29 cellular contexts compared by ENCODE assay signal in genomic region chr17:62052765-62053338, GRCh38. TPM values are rescaled to one million over a fixed set of nuclear protein-coding genes. Genes with fewer than 3 reads are reported as not detected.
DNase-seq lines count a peak whose midpoint lies in the region; ATAC-seq and TF ChIP-seq lines count a peak whose summit lies in the region.
"Had no signal": no experiment of that assay in that cellular context is flagged by ENCODE, and none has a peak within 500 bp of the region (broad histone marks: within the 10 kb centered on the region; RNA-seq: fewer than 3 reads in every experiment).

No MANE protein-coding gene starts in this region.

- no peak overlapping the region for H3K27ac ChIP-seq in CD8-positive, alpha-beta T cell (ENCODE audit: low read depth, low read length)
- H3K27ac ChIP-seq in liver (ENCODE audit: low read depth in 1 of 2, low read length in 2 of 2) (peak overlapping the region; percentile 13 to 60), A673 (ENCODE audit: low read depth, low read length, poor library complexity, severe bottlenecking) (no peak overlapping the region)
- H3K27ac ChIP-seq: ascending aorta, left lung, parathyroid adenoma, stomach, tibial artery had no signal

- H3K4me3 Mint-ChIP-seq in CD8-positive, alpha-beta T cell, result no peak overlapping the region
- no peak overlapping the region for H3K4me3 Mint-ChIP-seq in central memory CD8-positive, alpha-beta T cell
- H3K4me3 Mint-ChIP-seq: activated CD4-positive, alpha-beta memory T cell treated with anti-CD3 and anti-CD28 coated beads, Interleukin-2, amount 10 ng/mL, durations not matched to agents 7 days and 5 days; CD8-positive, alpha-beta memory T cell; IgD-negative memory B cell had no signal

- peaks cover 64% of the 10 kb centered on the region for H3K4me1 Mint-ChIP-seq in CD8-positive, alpha-beta T cell (ENCODE audit: low read depth)
- H3K4me1 Mint-ChIP-seq in central memory CD8-positive, alpha-beta T cell, result peaks cover 52% of the 10 kb centered on the region

- H3K27me3 Mint-ChIP-seq in CD8-positive, alpha-beta T cell (ENCODE audit: low read depth), result no peaks in the 10 kb centered on the region
- no peaks in the 10 kb centered on the region for H3K27me3 Mint-ChIP-seq in central memory CD8-positive, alpha-beta T cell
- H3K27me3 Mint-ChIP-seq: activated CD4-positive, alpha-beta memory T cell treated with anti-CD3 and anti-CD28 coated beads, Interleukin-2, amount 10 ng/mL, durations not matched to agents 7 days and 5 days; CD8-positive, alpha-beta memory T cell; IgD-negative memory B cell had no signal

- H3K9me3 Mint-ChIP-seq in CD8-positive, alpha-beta T cell, result no peaks in the 10 kb centered on the region
- H3K9me3 Mint-ChIP-seq in central memory CD8-positive, alpha-beta T cell, result no peaks in the 10 kb centered on the region
- H3K9me3 Mint-ChIP-seq: activated CD4-positive, alpha-beta memory T cell treated with anti-CD3 and anti-CD28 coated beads, Interleukin-2, amount 10 ng/mL, durations not matched to agents 7 days and 5 days; CD8-positive, alpha-beta memory T cell; IgD-negative memory B cell had no signal

- H3K27ac Mint-ChIP-seq in CD8-positive, alpha-beta T cell, result peak overlapping the region; percentile 55
- H3K27ac Mint-ChIP-seq in central memory CD8-positive, alpha-beta T cell (ENCODE audit: low read depth), result peak overlapping the region; percentile 71
- H3K27ac Mint-ChIP-seq: activated CD4-positive, alpha-beta memory T cell treated with anti-CD3 and anti-CD28 coated beads, Interleukin-2, amount 10 ng/mL, durations not matched to agents 7 days and 5 days had no signal

- H3K4me3 ChIP-seq in CD8-positive, alpha-beta T cell (ENCODE audit: low read depth, low read length), result no peak overlapping the region
- H3K4me3 ChIP-seq in liver (ENCODE audit: low read depth in 1 of 3, low read length in 3 of 3) (no peak overlapping the region), A673 (ENCODE audit: low read depth, low read length, poor library complexity, severe bottlenecking) (no peak overlapping the region)
- H3K4me3 ChIP-seq: ascending aorta, left lung, stomach, tibial artery had no signal

- H3K4me1 ChIP-seq in CD8-positive, alpha-beta T cell (ENCODE audit: insufficient read depth, low read length), result peaks cover 6% of the 10 kb centered on the region
- H3K4me1 ChIP-seq in liver (ENCODE audit: control insufficient read depth in 4 of 4, insufficient read depth in 4 of 4, low read length in 3 of 4), result peaks cover 7 to 71% (median 55%) of the 10 kb centered on the region in 4 donors
- peaks cover 5% of the 10 kb centered on the region for H3K4me1 ChIP-seq in A673 (ENCODE audit: insufficient read depth, low read length, poor library complexity, severe bottlenecking)
- H3K4me1 ChIP-seq: parathyroid adenoma had no signal

- intact Hi-C loops in CD8-positive, alpha-beta T cell (cut with DNase I, micrococcal nuclease), result loop anchor here in 1 of 2 experiments (1.0 kb wide), 1 partner anchor 9 kb away; no protein-coding TSS in a partner anchor
- intact Hi-C loops in A673 (cut with micrococcal nuclease; ENCODE audit: unreplicated experiment), result no loop called here

- peaks cover 63% of the 10 kb centered on the region for H3K36me3 Mint-ChIP-seq in CD8-positive, alpha-beta T cell
- peaks cover 59% of the 10 kb centered on the region for H3K36me3 Mint-ChIP-seq in central memory CD8-positive, alpha-beta T cell (ENCODE audit: insufficient read depth)

- peaks cover 26% of the 10 kb centered on the region for H3K36me3 ChIP-seq in CD8-positive, alpha-beta T cell (ENCODE audit: insufficient read depth, low read length)
- H3K36me3 ChIP-seq in liver (ENCODE audit: control insufficient read depth in 4 of 4, insufficient read depth in 3 of 4, low read depth in 1 of 4, low read length in 3 of 4), result peaks cover 2 to 10% (median 7%) of the 10 kb centered on the region in 4 donors
- H3K36me3 ChIP-seq in A673 (ENCODE audit: insufficient read depth, low read length, poor library complexity, severe bottlenecking), result peaks cover 50% of the 10 kb centered on the region

- H3K27me3 ChIP-seq in CD8-positive, alpha-beta T cell (ENCODE audit: insufficient read depth, low read length), result no peaks in the 10 kb centered on the region
- H3K27me3 ChIP-seq in liver (ENCODE audit: control insufficient read depth in 4 of 4, insufficient read depth in 4 of 4, low read length in 3 of 4), result no peaks in the 10 kb centered on the region
- no peaks in the 10 kb centered on the region for H3K27me3 ChIP-seq in A673 (replicated peaks; ENCODE audit: insufficient read depth, low read depth, low read length, poor library complexity)
- H3K27me3 ChIP-seq: ascending aorta, left lung, stomach, tibial artery had no signal

- no peaks in the 10 kb centered on the region for H3K9me3 ChIP-seq in CD8-positive, alpha-beta T cell (ENCODE audit: low read length)
- no peaks in the 10 kb centered on the region for H3K9me3 ChIP-seq in liver (ENCODE audit: control insufficient read depth in 4 of 4, low read length in 3 of 4)
- no peaks in the 10 kb centered on the region for H3K9me3 ChIP-seq in A673 (ENCODE audit: low read depth, low read length, poor library complexity, severe bottlenecking)
- H3K9me3 ChIP-seq: ascending aorta, left lung, stomach, tibial artery had no signal

- TF ChIP-seq CTCF in CD8-positive, alpha-beta T cell (IDR thresholded peaks at IDR 0.05), result no peak
- TF ChIP-seq CTCF in liver (IDR thresholded peaks at IDR 0.05; ENCODE audit: low read depth, low read length, missing input control), result no peak
- TF ChIP-seq CTCF in A673 (conservative IDR thresholded peaks at IDR 0.05; ENCODE audit: low read depth, low read length), result no peak

- no TSS peak for BruUV-seq in A673 (replicated peaks; lab: Mats Ljungman, UMichigan)

- peak; percentile 25 to 44 for TF ChIP-seq RAD21 in liver (IDR thresholded peaks at IDR 0.05)

- no peak overlapping the region for H3K9ac ChIP-seq in liver (ENCODE audit: low read depth in 1 of 2, low read length in 2 of 2)
- H3K9ac ChIP-seq: parathyroid adenoma had no signal

- CTCF ChIA-PET in CD8-positive, alpha-beta T cell (lab: Charles Lee), result interaction anchor here (0.6 to 2.1 kb wide), 3 partner anchors 13 to 626 kb away, joined by 3 to 6 read pairs (median 3); no protein-coding TSS in a partner anchor
- CTCF ChIA-PET in A673 (lab: Charles Lee), result no interaction called here

- ATAC-seq in CD8-positive, alpha-beta T cell, result no peak
- no peak for ATAC-seq in central memory CD8-positive, alpha-beta T cell (replicated peaks; ENCODE audit: extremely low read depth, poor library complexity, severe bottlenecking)
- no peak for ATAC-seq in HG03457 (IDR thresholded peaks at IDR 0.05; ENCODE audit: unreplicated experiment)
- ATAC-seq: activated CD4-positive, CD25-positive, alpha-beta regulatory T cell treated with anti-CD3 and anti-CD28 coated beads, Interleukin-2, amount 50 U/mL, for 24 hours; HCT116; left lung; sciatic nerve had no signal

- POLR2A ChIA-PET in CD8-positive, alpha-beta T cell (lab: Charles Lee), result interaction anchor here (1.4 kb wide), 1 partner anchor 11 kb away, joined by 3 read pairs; no protein-coding TSS in a partner anchor
- POLR2A ChIA-PET in A673 (lab: Charles Lee; ENCODE audit: low non-redundant PET), result interaction anchor here (0.6 kb wide), 1 partner anchor 189 kb away, joined by 7 read pairs; no protein-coding TSS in a partner anchor

- in situ Hi-C loops in ACHN (cut with HindIII; ENCODE audit: low pct_ligation_motif_present, low pct_unique_long_range_greater_than_20kb, low sequenced_read_pairs), result no loop called here
- in situ Hi-C loops in KBM-7 (cut with MboI; ENCODE audit: low pct_unique_long_range_greater_than_20kb, low sequenced_read_pairs), result no loop called here

- DNase-seq in ACHN (peak; percentile 13), A673 (ENCODE audit: low spot score) (no peak), KBM-7 (no peak), activated gamma-delta T cell treated with Interleukin-2 at 50 U/mL for 16 hours (no peak)
- no peak for DNase-seq in CD8-positive, alpha-beta T cell
- DNase-seq in central memory CD8-positive, alpha-beta T cell (ENCODE audit: low spot score in 2 of 2), result no peak
- DNase-seq: activated CD4-positive, alpha-beta memory T cell treated with anti-CD3 and anti-CD28 coated beads, Interleukin-2, amount 10 ng/mL, durations not matched to agents 7 days and 5 days; activated naive CD4-positive, alpha-beta T cell treated with anti-CD3 and anti-CD28 coated beads, Interleukin-2, amount 50 U/mL, for 16 hours; activated T-cell treated with anti-CD3 and anti-CD28 coated beads, Interleukin-2, amount 50 U/mL, for 1 hour; CD8-positive, alpha-beta memory T cell; central memory CD4-positive, alpha-beta T cell; DMS53; GDM1; left lung; midbrain; NCI-H146; NCI-H2171 treated with DMSO at 0.1 percent for 48 hours; NCI-H524; stimulated activated CD4-positive, alpha-beta T cell treated with anti-CD3 and anti-CD28 coated beads, Interleukin-15, amount 100 ng/mL, for 24 hours; stomach; tibial artery had no signal

- WGBS in liver, result 29% methylated on average over 2 of the region's 2 CpGs

TF ChIP-seq in liver, 16 proteins besides CTCF, POLR2A, EP300 and RAD21 (continues in another document):
- TF ChIP-seq YY1 (IDR thresholded peaks at IDR 0.05) (peak; percentile 46), NR2F2 (IDR thresholded peaks at IDR 0.05) (no peak), HNF4A (conservative IDR thresholded peaks at IDR 0.05) (peak; percentile 44 to 72), SP1 (IDR thresholded peaks at IDR 0.05) (peak; percentile 57), GABPA (IDR thresholded peaks at IDR 0.05 in 1 of 2, conservative IDR thresholded peaks at IDR 0.05 in 1 of 2) (no peak), FOXA2 (IDR thresholded peaks at IDR 0.05) (peak; percentile 38), RXRA (IDR thresholded peaks at IDR 0.05) (peak; percentile 42 to 67)
- TF ChIP-seq, protein P1, sequence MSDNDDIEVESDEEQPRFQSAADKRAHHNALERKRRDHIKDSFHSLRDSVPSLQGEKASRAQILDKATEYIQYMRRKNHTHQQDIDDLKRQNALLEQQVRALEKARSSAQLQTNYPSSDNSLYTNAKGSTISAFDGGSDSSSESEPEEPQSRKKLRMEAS (IDR thresholded peaks at IDR 0.05), result peak; percentile 35

RNA-seq across cellular contexts. Expression of gene MED13, which starts 12.2 kb away (rescaled TPM):
- total RNA-seq in CD8-positive, alpha-beta T cell, result 10 to 100 TPM; 85.3 to 85.9 TPM
- total RNA-seq in liver (10 to 100 TPM; 44.2 to 64.0 TPM), A673 (2021) (64.0 and 65.0 TPM in 2 replicates)
- 1 to 10 TPM; 6.6 to 7.7 TPM for polyA plus RNA-seq in liver

Comparison
In these comparisons a context has a peak if more than half of its experiments do, and no peak if none do; other contexts are left out.
1. H3K27ac ChIP-seq: peak in liver (2 of 2); none in CD8-positive, alpha-beta T cell (single experiment) and A673 (single experiment).